ENCODE assay signal across 8 cellular contexts in the genomic region with DNA sequence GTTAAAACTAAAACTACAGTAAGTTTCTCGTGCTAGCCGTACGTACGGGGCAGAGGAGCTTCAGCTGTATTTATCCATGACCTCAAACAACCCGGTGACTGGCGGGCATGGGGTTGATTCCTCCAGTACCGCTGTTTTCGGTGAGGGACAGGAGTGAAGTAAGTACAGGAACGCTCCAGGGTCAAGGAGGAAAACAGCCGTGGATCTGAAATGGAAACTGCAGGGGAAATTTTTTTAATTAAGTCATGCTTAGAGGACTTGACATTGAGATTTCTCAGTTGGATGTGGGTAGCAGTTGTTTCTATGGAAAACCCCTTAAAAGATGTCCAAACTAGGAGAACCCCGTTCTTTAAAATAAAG. TPM values are rescaled to one million over a fixed set of nuclear protein-coding genes. Genes with fewer than 3 reads are reported as not detected.
DNase-seq lines count a peak whose midpoint lies in the region; ATAC-seq, FAIRE-seq and TF ChIP-seq lines count a peak whose summit lies in the region.

No MANE protein-coding gene starts in this region.

- H3K9me3 Mint-ChIP-seq in CD8-positive, alpha-beta memory T cell, result no peaks in the 10 kb centered on the region

- peak overlapping the region; percentile 68 for H3K27ac ChIP-seq in CD8-positive, alpha-beta memory T cell (ENCODE audit: low read depth, low read length)
- H3K27ac ChIP-seq in K562 (ENCODE audit: extremely low read depth, low read depth, low read length) (peak overlapping the region; percentile 69), liver (ENCODE audit: low read depth in 1 of 2, low read length in 2 of 2) (peak overlapping the region; percentile 53 to 61), tibial artery (peak overlapping the region; percentile 77 to 86)

- peaks cover 0 to 5% of the 10 kb centered on the region in 2 donors for H3K27me3 Mint-ChIP-seq in CD8-positive, alpha-beta memory T cell

- peak in 1 of 5 donors; percentile 7 for DNase-seq in CD8-positive, alpha-beta memory T cell
- DNase-seq in KBM-7 (peak; percentile 40), K562 (ENCODE audit: extremely low read depth in 1 of 4, low spot score in 3 of 4) (peak in 1 of 4 experiments; percentile 45), tibial artery (no peak), amygdala (lab: John Stamatoyannopoulos, UW) (no peak), kidney glomerular epithelial cell (lab: John Stamatoyannopoulos, UW) (no peak), COR-L47 (lab: John Stamatoyannopoulos, UW) (no peak)

- peaks cover 56% of the 10 kb centered on the region for H3K79me2 ChIP-seq in K562 (ENCODE audit: control insufficient read depth, insufficient read depth, low read length)

- no peaks in the 10 kb centered on the region for H3K36me3 ChIP-seq in CD8-positive, alpha-beta memory T cell (ENCODE audit: insufficient read depth, low read length)
- H3K36me3 ChIP-seq in K562 (ENCODE audit: control insufficient read depth, insufficient read depth, low read length) (peaks cover 15% of the 10 kb centered on the region; the same call in 2 of the 3 replicates), liver (ENCODE audit: control insufficient read depth in 4 of 4, insufficient read depth in 3 of 4, low read depth in 1 of 4, low read length in 3 of 4) (no peaks in the 10 kb centered on the region), tibial artery (no peaks in the 10 kb centered on the region)

- 3% methylated on average over 11 of the region's 11 CpGs for WGBS in K562 (ENCODE audit: insufficient coverage, low coverage, missing lambda C conversion rate)
- WGBS in liver, result 2% methylated on average over 11 of the region's 11 CpGs

- intact Hi-C loops in K562 (cut with micrococcal nuclease) (no loop called here), tibial artery (cut with DNase I; ENCODE audit: low total_unique reads) (no loop called here)

- peak overlapping the region; percentile 85 to 96 (median 89) for H3K4me3 Mint-ChIP-seq in CD8-positive, alpha-beta memory T cell

- H2AFZ ChIP-seq in K562 (ENCODE audit: low read depth, low read length), result peak overlapping the region; percentile 20; the same call in 1 of the 2 replicates

- peak overlapping the region; percentile 83 to 98 for H3K9ac ChIP-seq in K562 (ENCODE audit: insufficient read depth in 1 of 2, low read depth in 2 of 2, low read length in 2 of 2)
- peak overlapping the region; percentile 1 to 81 for H3K9ac ChIP-seq in liver (ENCODE audit: low read depth in 1 of 2, low read length in 2 of 2)

- TF ChIP-seq CTCF in K562 (IDR thresholded peaks at IDR 0.05 in 2 of 3, conservative IDR thresholded peaks at IDR 0.05 in 1 of 3; ENCODE audit: insufficient read depth in 2 of 3, low read depth in 1 of 3, low read length in 3 of 3) (no peak), liver (IDR thresholded peaks at IDR 0.05; ENCODE audit: low read depth, low read length, missing input control) (no peak), tibial artery (IDR thresholded peaks at IDR 0.05) (no peak)

- H3K4me3 ChIP-seq in CD8-positive, alpha-beta memory T cell (ENCODE audit: low read length), result peak overlapping the region; percentile 75
- H3K4me3 ChIP-seq in K562, result peak overlapping the region; percentile 83
- peak overlapping the region; percentile 56 to 99 (median 95) for H3K4me3 ChIP-seq in liver (ENCODE audit: low read depth in 1 of 3, low read length in 3 of 3)
- H3K4me3 ChIP-seq in tibial artery, result peak overlapping the region; percentile 89 to 93

- no peak for TF ChIP-seq EP300 in K562 (IDR thresholded peaks at IDR 0.05; ENCODE audit: low read length)

- H3K4me2 ChIP-seq in K562 (ENCODE audit: insufficient read depth, low read length), result peak overlapping the region; percentile 91

- peaks cover 12% of the 10 kb centered on the region; the same call in 1 of the 2 replicates for H4K20me1 ChIP-seq in K562 (replicated peaks; ENCODE audit: control insufficient read depth, insufficient read depth, low read length)

- H3K27ac Mint-ChIP-seq in CD8-positive, alpha-beta memory T cell, result peak overlapping the region in 7 of 8 donors; percentile 81 to 96 (median 87)

- POLR2A ChIA-PET in CD8-positive, alpha-beta memory T cell (lab: Charles Lee), result no interaction called here
- POLR2A ChIA-PET in K562 (lab: Yijun Ruan, JAX), result no interaction called here

- peaks cover 34% of the 10 kb centered on the region for H3K4me1 ChIP-seq in CD8-positive, alpha-beta memory T cell (ENCODE audit: insufficient read depth, low read length)
- peaks cover 18 to 25% of the 10 kb centered on the region in 2 experiments for H3K4me1 ChIP-seq in K562 (replicated peaks in 1 of 2; ENCODE audit: control insufficient read depth in 2 of 2, insufficient read depth in 2 of 2, low read length in 2 of 2)
- peaks cover 2 to 31% (median 20%) of the 10 kb centered on the region in 4 donors for H3K4me1 ChIP-seq in liver (ENCODE audit: control insufficient read depth in 4 of 4, insufficient read depth in 4 of 4, low read length in 3 of 4)
- peaks cover 0 to 59% (median 33%) of the 10 kb centered on the region in 4 donors for H3K4me1 ChIP-seq in tibial artery

- peaks cover 56 to 66% (median 65%) of the 10 kb centered on the region in 3 donors for H3K4me1 Mint-ChIP-seq in CD8-positive, alpha-beta memory T cell

- peaks cover 0 to 18% (median 2%) of the 10 kb centered on the region in 3 donors for H3K36me3 Mint-ChIP-seq in CD8-positive, alpha-beta memory T cell

- in situ Hi-C loops in KBM-7 (cut with MboI; ENCODE audit: low pct_unique_long_range_greater_than_20kb, low sequenced_read_pairs) (no loop called here), K562 (cut with MboI) (no loop called here)

- no peaks in the 10 kb centered on the region for H3K9me3 ChIP-seq in CD8-positive, alpha-beta memory T cell (ENCODE audit: low read length)
- H3K9me3 ChIP-seq in K562 (replicated peaks; ENCODE audit: control insufficient read depth, insufficient read depth, low read depth, low read length) (no peaks in the 10 kb centered on the region), liver (ENCODE audit: control insufficient read depth in 4 of 4, low read length in 3 of 4) (no peaks in the 10 kb centered on the region), tibial artery (no peaks in the 10 kb centered on the region)

- peak; percentile 38 for ATAC-seq in K562

- TF ChIP-seq RAD21 in K562 (CRISPR knock-in tag; conservative IDR thresholded peaks at IDR 0.05 in 1 of 2, IDR thresholded peaks at IDR 0.05 in 1 of 2) (no peak), liver (IDR thresholded peaks at IDR 0.05) (no peak)

- no peaks in the 10 kb centered on the region for H3K9me1 ChIP-seq in K562 (ENCODE audit: control insufficient read depth, insufficient read depth, low read length)

- CTCF ChIA-PET in CD8-positive, alpha-beta memory T cell (lab: Charles Lee), result no interaction called here
- CTCF ChIA-PET in K562 (lab: Yijun Ruan, JAX; ENCODE audit: low intra/inter-chr PET ratio), result interaction anchor here (0.5 to 1.1 kb wide), 2 partner anchors 44 to 112 kb away, joined by 3 to 4 read pairs; no protein-coding TSS in a partner anchor

- FAIRE-seq in K562 (lab: Jason Lieb, UNC), result peak; percentile 37

- TF ChIP-seq POLR2A in K562 (conservative IDR thresholded peaks at IDR 0.05), result no peak

- TSS peak; percentile 38 for BruUV-seq in K562 (replicated peaks; lab: Mats Ljungman, UMichigan)

- H3K27me3 ChIP-seq in CD8-positive, alpha-beta memory T cell (ENCODE audit: insufficient read depth, low read length, poor library complexity, severe bottlenecking), result peaks cover 3% of the 10 kb centered on the region
- no peaks in the 10 kb centered on the region for H3K27me3 ChIP-seq in K562 (ENCODE audit: control insufficient read depth in 2 of 2, insufficient read depth in 2 of 2, low read length in 2 of 2)
- H3K27me3 ChIP-seq in liver (ENCODE audit: control insufficient read depth in 4 of 4, insufficient read depth in 4 of 4, low read length in 3 of 4), result no peaks in the 10 kb centered on the region
- no peaks in the 10 kb centered on the region for H3K27me3 ChIP-seq in tibial artery

TF ChIP-seq in liver, 16 proteins besides CTCF, POLR2A, EP300 and RAD21 (continues in another document):
- TF ChIP-seq GABPA (IDR thresholded peaks at IDR 0.05 in 1 of 2, conservative IDR thresholded peaks at IDR 0.05 in 1 of 2) (no peak), JUND (IDR thresholded peaks at IDR 0.05) (no peak), SP1 (IDR thresholded peaks at IDR 0.05) (no peak)

RNA-seq across cellular contexts. Expression of a gene that starts 1.2 kb away (rescaled TPM):
- total RNA-seq in CD8-positive, alpha-beta memory T cell, result 10 to 100 TPM; 15.0 to 15.3 TPM
- 0.24 TPM for polyA plus RNA-seq in CD8-positive, alpha-beta memory T cell
- total RNA-seq in K562 (2011; cell fraction: chromatin; rRNA removed; ENCODE audit: low replicate concordance), result 17.8 and 67.8 TPM in 2 replicates
- total RNA-seq in K562 (2011; cell fraction: nucleolus; rRNA removed), result 6.0 and 9.2 TPM in 2 replicates
- 23.1 and 25.1 TPM in 2 replicates for total RNA-seq in K562 (2011; cell fraction: nucleoplasm; rRNA removed)
- 17.3 and 23.4 TPM in 2 replicates for total RNA-seq in K562 (2014; rRNA removed)
- total RNA-seq in K562 (2014; rRNA removed; fragmentation: Illumina TruSeq; extraction: Trizol), result 21.6 and 24.3 TPM in 2 replicates
- 20.7 and 21.0 TPM in 2 replicates for total RNA-seq in K562 (2015; rRNA removed; fragmentation: Illumina TruSeq; extraction: Trizol)
- total RNA-seq in K562 (2021), result 16.9 and 18.8 TPM in 2 replicates
- polyA plus RNA-seq in K562 (2011; rRNA removed), result 15.6 and 19.3 TPM in 2 replicates
- polyA plus RNA-seq in K562 (2011; cell fraction: cytosol; rRNA removed), result 2.4 and 8.2 TPM in 2 replicates
- 17.7 and 29.1 TPM in 2 replicates for polyA plus RNA-seq in K562 (2011; cell fraction: nucleus; rRNA removed)
- 11.8 and 12.7 TPM in 2 replicates for polyA plus RNA-seq in K562 (2012)
- 20.7 and 21.5 TPM in 2 replicates for polyA plus RNA-seq in K562 (2014; fragmentation: Illumina TruSeq; extraction: Trizol)
- polyA plus RNA-seq in K562 (2014; fragmentation: Nextera tagmentation; extraction: Ambion mirVana), result 1 to 10 TPM in 1 of 2 experiments, under 1 TPM in 1; 0.48 to 1.4 TPM
- polyA plus RNA-seq in K562 (2014; rRNA removed), result 15.2 and 18.3 TPM in 2 replicates
- polyA minus RNA-seq in K562 (2011; rRNA and poly(A)+ RNA removed), result 26.6 and 31.5 TPM in 2 replicates
- polyA minus RNA-seq in K562 (2011; cell fraction: cytosol; rRNA and poly(A)+ RNA removed), result 7.9 and 10.8 TPM in 2 replicates
- polyA minus RNA-seq in K562 (2011; cell fraction: nucleus; rRNA and poly(A)+ RNA removed), result 14.0 and 22.7 TPM in 2 replicates
- 10 to 100 TPM; 16.5 to 25.9 TPM for total RNA-seq in liver
- 10 to 100 TPM in 1 of 2 donors, 1 to 10 TPM in 1; 5.0 to 13.3 TPM for polyA plus RNA-seq in liver
